ENCODE assay signal across 19 cellular contexts in the genomic region with DNA sequence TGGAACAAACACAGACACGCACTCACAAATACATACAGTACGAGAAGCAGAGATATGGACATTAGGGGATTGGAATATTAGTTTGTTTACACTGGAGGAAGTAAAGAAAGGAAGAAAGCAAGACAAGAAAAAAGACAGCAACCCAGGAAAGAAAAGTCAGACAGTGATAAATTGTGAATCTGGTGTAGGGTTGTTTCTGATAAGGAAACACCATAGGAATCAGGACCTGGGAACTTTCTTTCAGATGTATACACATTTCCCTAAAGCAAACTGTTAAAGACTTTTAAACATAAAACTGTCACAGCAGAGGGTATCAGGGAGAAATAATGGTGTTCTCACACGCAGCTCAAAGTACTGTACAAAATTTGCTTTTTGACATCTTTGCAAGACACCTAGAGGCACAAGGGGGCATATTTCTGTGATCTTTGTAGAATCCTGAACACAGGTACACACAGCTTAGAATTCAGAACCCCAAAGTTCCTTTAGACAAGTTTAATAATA.
DNase-seq lines count a peak whose midpoint lies in the region; ATAC-seq and TF ChIP-seq lines count a peak whose summit lies in the region.
"Had no signal": no experiment of that assay in that cellular context is flagged by ENCODE, and none has a peak within 500 bp of the region (broad histone marks: within the 10 kb centered on the region; RNA-seq: fewer than 3 reads in every experiment).

No MANE protein-coding gene starts in this region.

- H3K27me3 ChIP-seq in H9 (ENCODE audit: insufficient read depth, low read length): no peaks in the 10 kb centered on the region
- H3K27me3 ChIP-seq in PC-3 (ENCODE audit: low read length): no peaks in the 10 kb centered on the region
- H3K27me3 ChIP-seq in hepatocyte: no peaks in the 10 kb centered on the region
- H3K27me3 ChIP-seq in smooth muscle cell (ENCODE audit: low read depth): no peaks in the 10 kb centered on the region
- no peaks in the 10 kb centered on the region for H3K27me3 ChIP-seq in mammary epithelial cell (ENCODE audit: insufficient read depth, low read length)
- no peaks in the 10 kb centered on the region for H3K27me3 ChIP-seq in mesendoderm (ENCODE audit: insufficient read depth, low read length, poor library complexity)

- H4K8ac ChIP-seq in H9 (replicated peaks; ENCODE audit: insufficient read length, low read depth, low read length) (no peak overlapping the region), mesendoderm (ENCODE audit: low read depth, low read length) (no peak overlapping the region)

- no peak overlapping the region for H3K56ac ChIP-seq in H9 (ENCODE audit: insufficient read length, low read depth, low read length)
- no peak overlapping the region for H3K56ac ChIP-seq in mesendoderm (ENCODE audit: low read length)

- ATAC-seq in PC-3: no peak
- ATAC-seq: Right ventricle myocardium inferior had no signal

- no peaks in the 10 kb centered on the region for H3K9me3 Mint-ChIP-seq in H9
- H3K9me3 Mint-ChIP-seq: IgD-negative memory B cell had no signal

- H2AK5ac ChIP-seq in H9 (ENCODE audit: insufficient read length, low read length): no peak overlapping the region
- H2AK5ac ChIP-seq in mesendoderm (ENCODE audit: low read length): no peak overlapping the region

- H4K91ac ChIP-seq in H9 (ENCODE audit: insufficient read length, low read depth, low read length): no peak overlapping the region

- H3K14ac ChIP-seq in H9 (ENCODE audit: insufficient read depth, low read length): no peak overlapping the region

- H3K9me2 ChIP-seq in PC-3 (replicated peaks; ENCODE audit: low read length): no peaks in the 10 kb centered on the region
- H3K9me2 ChIP-seq in hepatocyte (replicated peaks; ENCODE audit: insufficient read depth): no peaks in the 10 kb centered on the region

- H2AFZ ChIP-seq in H9 (ENCODE audit: low read length): no peak overlapping the region
- no peak overlapping the region for H2AFZ ChIP-seq in PC-3 (ENCODE audit: low read length)
- no peak overlapping the region for H2AFZ ChIP-seq in hepatocyte
- H2AFZ ChIP-seq in smooth muscle cell (ENCODE audit: low read depth): peak overlapping the region; percentile 84
- no peak overlapping the region for H2AFZ ChIP-seq in mammary epithelial cell (ENCODE audit: low read depth, low read length)

- no TSS peak for BruUV-seq in PC-3 (replicated peaks; lab: Mats Ljungman, UMichigan)
- BruUV-seq in mammary epithelial cell (replicated peaks; lab: Mats Ljungman, UMichigan): no TSS peak

- H3K79me2 ChIP-seq in H9 (ENCODE audit: insufficient read depth, low read length): no peaks in the 10 kb centered on the region
- no peaks in the 10 kb centered on the region for H3K79me2 ChIP-seq in PC-3 (ENCODE audit: low read length)
- H3K79me2 ChIP-seq in hepatocyte: no peaks in the 10 kb centered on the region
- H3K79me2 ChIP-seq in smooth muscle cell (ENCODE audit: low read depth): no peaks in the 10 kb centered on the region
- H3K79me2 ChIP-seq in mammary epithelial cell (ENCODE audit: insufficient read depth, low read length): no peaks in the 10 kb centered on the region
- H3K79me2 ChIP-seq in mesendoderm (ENCODE audit: control insufficient read depth, insufficient read depth, low read length): no peaks in the 10 kb centered on the region

- H3K18ac ChIP-seq in H9 (ENCODE audit: insufficient read length, low read depth, low read length) (no peak overlapping the region), mesendoderm (ENCODE audit: low read length) (no peak overlapping the region)

- TF ChIP-seq CTCF in H9 (conservative IDR thresholded peaks at IDR 0.05) (no peak), PC-3 (conservative IDR thresholded peaks at IDR 0.05; ENCODE audit: low read depth, low read length) (no peak), hepatocyte (IDR thresholded peaks at IDR 0.05; ENCODE audit: poor library complexity) (no peak), smooth muscle cell (IDR thresholded peaks at IDR 0.05; ENCODE audit: borderline replicate concordance, insufficient read depth, poor library complexity, severe bottlenecking) (no peak), mammary epithelial cell (conservative IDR thresholded peaks at IDR 0.05 in 1 of 2, IDR thresholded peaks at IDR 0.05 in 1 of 2; ENCODE audit: extremely low read depth in 1 of 2, insufficient read depth in 1 of 2, low read depth in 1 of 2, low read length in 2 of 2) (no peak)

- intact Hi-C loops in PC-3 (cut with micrococcal nuclease) (no loop called here), mammary epithelial cell (cut with micrococcal nuclease) (no loop called here)

- CTCF ChIA-PET in PC-3 (lab: Charles Lee): no interaction called here
- CTCF ChIA-PET in mammary epithelial cell (lab: Charles Lee; ENCODE audit: low non-redundant PET): no interaction called here

- H3K79me1 ChIP-seq in H9 (ENCODE audit: insufficient read depth, low read depth, low read length, poor library complexity, severe bottlenecking) (no peaks in the 10 kb centered on the region), mesendoderm (ENCODE audit: low read length) (no peaks in the 10 kb centered on the region)

- H3K23ac ChIP-seq in H9 (ENCODE audit: insufficient read length, low read depth, low read length) (no peak overlapping the region), mesendoderm (ENCODE audit: low read length) (no peak overlapping the region)

- H3K4me1 ChIP-seq in H9 (ENCODE audit: insufficient read depth, low read length): peaks cover 3% of the 10 kb centered on the region; the same call in 1 of the 2 replicates
- no peaks in the 10 kb centered on the region for H3K4me1 ChIP-seq in PC-3 (ENCODE audit: insufficient read depth, low read length)
- peaks cover 11% of the 10 kb centered on the region for H3K4me1 ChIP-seq in hepatocyte (ENCODE audit: insufficient read depth)
- H3K4me1 ChIP-seq in smooth muscle cell (ENCODE audit: low read depth): peaks cover 10% of the 10 kb centered on the region
- no peaks in the 10 kb centered on the region for H3K4me1 ChIP-seq in mammary epithelial cell (ENCODE audit: insufficient read depth, low read length)
- H3K4me1 ChIP-seq in mesendoderm (ENCODE audit: control insufficient read depth, low read depth, low read length): no peaks in the 10 kb centered on the region

- H2BK120ac ChIP-seq in H9 (ENCODE audit: low read depth, low read length, poor library complexity, severe bottlenecking) (no peak overlapping the region), mesendoderm (ENCODE audit: low read depth, low read length) (no peak overlapping the region)

- H3K9ac ChIP-seq in H9 (ENCODE audit: extremely low read depth, insufficient read length, low read length): no peak overlapping the region
- H3K9ac ChIP-seq in PC-3 (ENCODE audit: low read length): no peak overlapping the region
- H3K9ac ChIP-seq in smooth muscle cell (ENCODE audit: low read depth): peak overlapping the region; percentile 9
- no peak overlapping the region for H3K9ac ChIP-seq in mammary epithelial cell (ENCODE audit: insufficient read depth, low read length)
- no peak overlapping the region for H3K9ac ChIP-seq in mesendoderm (ENCODE audit: low read length)

- dilution Hi-C loops in mammary epithelial cell (cut with HindIII; ENCODE audit: low sequenced_read_pairs): no loop called here

- DNase-seq in H9 (no peak), PC-3 (no peak), hepatocyte (ENCODE audit: low spot score) (no peak), smooth muscle cell (lab: John Stamatoyannopoulos, UW; ENCODE audit: unreplicated experiment) (no peak), D341Med (ENCODE audit: low spot score) (no peak), mammary epithelial cell (no peak), mesendoderm (no peak)
- DNase-seq: ACHN; DND-41; Karpas-422; NCI-H1048; NCI-H1436 treated with DMSO at 0.1 percent for 48 hours; NCI-H2029 treated with DMSO at 0.1 percent for 48 hours; NCI-H748 treated with DMSO at 0.1 percent for 48 hours; NK-92 treated with Interleukin-12 subunit alpha and Interleukin-12 subunit beta, amount 100 ng/mL, for 24 hours had no signal

- H3K9me3 ChIP-seq in H9 (ENCODE audit: control insufficient read depth, low read depth, low read length) (no peaks in the 10 kb centered on the region), PC-3 (ENCODE audit: low read length) (no peaks in the 10 kb centered on the region), hepatocyte (ENCODE audit: low read depth) (no peaks in the 10 kb centered on the region), smooth muscle cell (replicated peaks; ENCODE audit: low read depth) (no peaks in the 10 kb centered on the region), mammary epithelial cell (replicated peaks; ENCODE audit: insufficient read depth, low read length) (no peaks in the 10 kb centered on the region)
- H3K9me3 ChIP-seq: HAP-1 had no signal

- H2BK20ac ChIP-seq in H9 (ENCODE audit: low read depth, low read length, poor library complexity, severe bottlenecking): no peak overlapping the region

- no peak overlapping the region for H2BK15ac ChIP-seq in H9 (ENCODE audit: low read depth, low read length)
- no peak overlapping the region for H2BK15ac ChIP-seq in mesendoderm (replicated peaks; ENCODE audit: low read depth)

- H3F3A ChIP-seq in PC-3 (ENCODE audit: low read length, unreplicated experiment): no peaks in the 10 kb centered on the region
- no peaks in the 10 kb centered on the region for H3F3A ChIP-seq in smooth muscle cell (ENCODE audit: low read depth)

- H3K4me2 ChIP-seq in H9 (ENCODE audit: insufficient read depth, insufficient read length, low read length): peak overlapping the region; percentile 98
- H3K4me2 ChIP-seq in PC-3 (ENCODE audit: low read length): peak overlapping the region; percentile 80
- H3K4me2 ChIP-seq in hepatocyte: peak overlapping the region; percentile 77
- peak overlapping the region; percentile 89 for H3K4me2 ChIP-seq in smooth muscle cell
- H3K4me2 ChIP-seq in mammary epithelial cell (ENCODE audit: insufficient read depth, low read depth, low read length): no peak overlapping the region
- H3K4me2 ChIP-seq in mesendoderm (ENCODE audit: low read length): no peak overlapping the region

- peaks cover 3% of the 10 kb centered on the region for H3K23me2 ChIP-seq in H9 (ENCODE audit: insufficient read length, low read depth, low read length, poor library complexity, severe bottlenecking)

- H3K4ac ChIP-seq in H9 (ENCODE audit: low read depth, low read length) (no peak overlapping the region), mesendoderm (ENCODE audit: low read depth, low read length) (no peak overlapping the region)

- H3K27ac ChIP-seq in H9 (ENCODE audit: insufficient read length, low read depth, low read length): no peak overlapping the region
- H3K27ac ChIP-seq in PC-3 (ENCODE audit: low read length): no peak overlapping the region
- no peak overlapping the region for H3K27ac ChIP-seq in hepatocyte
- H3K27ac ChIP-seq in smooth muscle cell (ENCODE audit: low read depth): no peak overlapping the region
- H3K27ac ChIP-seq in mammary epithelial cell (ENCODE audit: insufficient read depth, low read depth, low read length): no peak overlapping the region
- no peak overlapping the region for H3K27ac ChIP-seq in mesendoderm (ENCODE audit: low read depth, low read length)
- H3K27ac ChIP-seq: C4-2B had no signal

- no peak overlapping the region for H3K4me3 Mint-ChIP-seq in H9
- H3K4me3 Mint-ChIP-seq: IgD-negative memory B cell had no signal

- H4K20me1 ChIP-seq in H9 (ENCODE audit: control insufficient read depth, insufficient read depth, insufficient read length): no peaks in the 10 kb centered on the region
- no peaks in the 10 kb centered on the region for H4K20me1 ChIP-seq in PC-3 (ENCODE audit: low read length)
- no peaks in the 10 kb centered on the region for H4K20me1 ChIP-seq in hepatocyte (ENCODE audit: insufficient read depth, poor library complexity, severe bottlenecking)
- no peaks in the 10 kb centered on the region for H4K20me1 ChIP-seq in smooth muscle cell (ENCODE audit: low read depth)
- no peaks in the 10 kb centered on the region for H4K20me1 ChIP-seq in mammary epithelial cell (ENCODE audit: insufficient read depth, low read length)

- in situ Hi-C loops in mammary epithelial cell (cut with MboI; ENCODE audit: low sequenced_read_pairs in 2 of 2): no loop called here

- no peaks in the 10 kb centered on the region; a peak in 1 of 7 replicates for H3K36me3 Mint-ChIP-seq in H9 (ENCODE audit: insufficient read depth in 1 of 3, low read depth in 3 of 3)
- H3K36me3 Mint-ChIP-seq: IgD-negative memory B cell had no signal

- no peaks in the 10 kb centered on the region for H3K27me3 Mint-ChIP-seq in H9 (ENCODE audit: low read depth)

- H4K5ac ChIP-seq in H9 (ENCODE audit: insufficient read length, low read depth, low read length): no peak overlapping the region
- no peak overlapping the region for H4K5ac ChIP-seq in mesendoderm (ENCODE audit: low read length)

- H3K4me3 ChIP-seq in PC-3 (ENCODE audit: low read length) (peak overlapping the region; percentile 66; the same call in 1 of the 2 replicates), hepatocyte (no peak overlapping the region), smooth muscle cell (peak overlapping the region; percentile 60), mammary epithelial cell (replicated peaks in 1 of 3; ENCODE audit: insufficient read depth in 1 of 3, low read depth in 2 of 3, low read length in 3 of 3) (no peak overlapping the region), mesendoderm (ENCODE audit: low read length) (no peak overlapping the region)

- H3K36me3 ChIP-seq in PC-3 (ENCODE audit: low read depth, low read length): no peaks in the 10 kb centered on the region
- no peaks in the 10 kb centered on the region for H3K36me3 ChIP-seq in hepatocyte (replicated peaks; ENCODE audit: insufficient read depth, low read depth)
- H3K36me3 ChIP-seq in smooth muscle cell (ENCODE audit: low read depth): no peaks in the 10 kb centered on the region
- no peaks in the 10 kb centered on the region for H3K36me3 ChIP-seq in mammary epithelial cell (ENCODE audit: insufficient read depth, low read length)
- H3K36me3 ChIP-seq in mesendoderm (ENCODE audit: control insufficient read depth, insufficient read depth, low read length): no peaks in the 10 kb centered on the region
- H3K36me3 ChIP-seq: HAP-1 had no signal

- no peak overlapping the region for H2BK5ac ChIP-seq in H9 (ENCODE audit: insufficient read length, low read length)
- no peak overlapping the region for H2BK5ac ChIP-seq in mesendoderm (ENCODE audit: low read length)

- H3K4me1 Mint-ChIP-seq in H9: peaks cover 3 to 7% of the 10 kb centered on the region in 2 experiments

- POLR2A ChIA-PET in PC-3 (lab: Charles Lee; ENCODE audit: unreplicated experiment): no interaction called here

- no CpG with 5 or more reads among the region's 3 CpGs for WGBS in H9 (ENCODE audit: extremely low coverage, insufficient read length, low lambda C conversion rate)
- WGBS in hepatocyte (ENCODE audit: low lambda C conversion rate, missing lambda C conversion rate): 55% methylated on average over 3 of the region's 3 CpGs
- 22% methylated on average over 3 of the region's 3 CpGs for WGBS in smooth muscle cell (ENCODE audit: low lambda C conversion rate)
- WGBS in mammary epithelial cell (ENCODE audit: low coverage, missing lambda C conversion rate): 78% methylated on average over 3 of the region's 3 CpGs
- WGBS in mesendoderm (ENCODE audit: extremely low coverage, insufficient coverage, low lambda C conversion rate): no CpG with 5 or more reads among the region's 3 CpGs

- H3K27ac Mint-ChIP-seq in H9: no peak overlapping the region
- H3K27ac Mint-ChIP-seq: IgD-negative memory B cell had no signal

- H2BK12ac ChIP-seq in H9 (ENCODE audit: insufficient read length, low read depth, low read length): no peak overlapping the region

- H3T11ph ChIP-seq in H9 (ENCODE audit: low read length): no peak overlapping the region

Comparison
In these comparisons a context has a peak if more than half of its experiments do, and no peak if none do; other contexts are left out.
1. H3K4me2 ChIP-seq: peak in H9 (single experiment), PC-3 (single experiment), hepatocyte (single experiment) and smooth muscle cell (single experiment); none in mammary epithelial cell (single experiment) and mesendoderm (single experiment).
2. H3K4me3 ChIP-seq: peak in PC-3 (single experiment) and smooth muscle cell (single experiment); none in hepatocyte (single experiment), mammary epithelial cell (0 of 3) and mesendoderm (single experiment).